ENCODE assay signal across 12 cellular contexts in genomic region chr19:17225051-17225450, GRCh38. TPM values are rescaled to one million over a fixed set of nuclear protein-coding genes. Genes with fewer than 3 reads are reported as not detected.
DNase-seq lines count a peak whose midpoint lies in the region; ATAC-seq and TF ChIP-seq lines count a peak whose summit lies in the region.
"Had no signal": no experiment of that assay in that cellular context is flagged by ENCODE, and none has a peak within 500 bp of the region (broad histone marks: within the 10 kb centered on the region; RNA-seq: fewer than 3 reads in every experiment).

No MANE protein-coding gene starts in this region.

- no peak for TF ChIP-seq POLR2A in suprapubic skin (IDR thresholded peaks at IDR 0.05)

- TF ChIP-seq EP300 in suprapubic skin (IDR thresholded peaks at IDR 0.05): no peak

- no peaks in the 10 kb centered on the region for H3K9me3 Mint-ChIP-seq in MCF 10A (ENCODE audit: unreplicated experiment)
- H3K9me3 Mint-ChIP-seq in endodermal cell: no peaks in the 10 kb centered on the region
- no peaks in the 10 kb centered on the region for H3K9me3 Mint-ChIP-seq in stimulated activated naive B cell treated with anti-CD40 and anti-IgM and Interleukin-4, amounts not matched to agents 10 μg/mL and 1 μg/mL and 100 μg/mL, for 72 hours

- H3K4me2 ChIP-seq in mammary epithelial cell (ENCODE audit: insufficient read depth, low read depth, low read length) (no peak overlapping the region), OCI-LY7 (ENCODE audit: low read length) (peak overlapping the region; percentile 67; the same call in 1 of the 2 replicates)

- BruUV-seq in MCF 10A (replicated peaks; lab: Mats Ljungman, UMichigan) (no TSS peak), mammary epithelial cell (replicated peaks; lab: Mats Ljungman, UMichigan) (no TSS peak), OCI-LY7 (replicated peaks; lab: Mats Ljungman, UMichigan) (no TSS peak)

- CTCF ChIA-PET in MCF 10A (lab: Yijun Ruan, JAX): interaction anchor here (0.7 kb wide), 1 partner anchor 9 kb away, joined by 3 read pairs; no protein-coding TSS in a partner anchor
- CTCF ChIA-PET in mammary epithelial cell (lab: Charles Lee; ENCODE audit: low non-redundant PET): no interaction called here
- CTCF ChIA-PET in OCI-LY7 (lab: Charles Lee; ENCODE audit: unreplicated experiment): no interaction called here

- in situ Hi-C loops in mammary epithelial cell (cut with MboI; ENCODE audit: low sequenced_read_pairs in 2 of 2): no loop called here

- no peak overlapping the region for H3K4me3 ChIP-seq in mammary epithelial cell (replicated peaks in 1 of 3; ENCODE audit: insufficient read depth in 1 of 3, low read depth in 2 of 3, low read length in 3 of 3)
- no peak overlapping the region for H3K4me3 ChIP-seq in OCI-LY7 (ENCODE audit: low read depth, low read length, poor library complexity, severe bottlenecking)
- H3K4me3 ChIP-seq in endodermal cell (ENCODE audit: low read length): no peak overlapping the region
- H3K4me3 ChIP-seq in suprapubic skin: no peak overlapping the region

- no peaks in the 10 kb centered on the region for H3K4me1 Mint-ChIP-seq in MCF 10A (ENCODE audit: insufficient read depth, unreplicated experiment)
- no peaks in the 10 kb centered on the region for H3K4me1 Mint-ChIP-seq in endodermal cell
- peaks cover 4 to 12% of the 10 kb centered on the region in 2 donors for H3K4me1 Mint-ChIP-seq in stimulated activated naive B cell treated with anti-CD40 and anti-IgM and Interleukin-4, amounts not matched to agents 10 μg/mL and 1 μg/mL and 100 μg/mL, for 72 hours

- no peaks in the 10 kb centered on the region for H4K20me1 ChIP-seq in mammary epithelial cell (ENCODE audit: insufficient read depth, low read length)
- no peaks in the 10 kb centered on the region for H4K20me1 ChIP-seq in OCI-LY7 (ENCODE audit: insufficient read depth, low read length)

- H3K79me2 ChIP-seq in mammary epithelial cell (ENCODE audit: insufficient read depth, low read length) (no peaks in the 10 kb centered on the region), OCI-LY7 (ENCODE audit: insufficient read depth, low read depth, low read length) (peaks cover 4% of the 10 kb centered on the region; the same call in 1 of the 2 replicates)

- peak overlapping the region; percentile 93 for H3K4me3 Mint-ChIP-seq in MCF 10A (ENCODE audit: unreplicated experiment)
- peak overlapping the region; percentile 71 for H3K4me3 Mint-ChIP-seq in endodermal cell
- H3K4me3 Mint-ChIP-seq in stimulated activated naive B cell treated with anti-CD40 and anti-IgM and Interleukin-4, amounts not matched to agents 10 μg/mL and 1 μg/mL and 100 μg/mL, for 72 hours: peak overlapping the region; percentile 36 to 89

- no peaks in the 10 kb centered on the region for H3K36me3 ChIP-seq in mammary epithelial cell (ENCODE audit: insufficient read depth, low read length)
- H3K36me3 ChIP-seq in OCI-LY7 (ENCODE audit: insufficient read depth, low read length): peaks cover 15% of the 10 kb centered on the region
- H3K36me3 ChIP-seq in endodermal cell (ENCODE audit: control insufficient read depth, insufficient read depth, low read length): no peaks in the 10 kb centered on the region
- peaks cover 3% of the 10 kb centered on the region for H3K36me3 ChIP-seq in suprapubic skin

- H3K36me3 Mint-ChIP-seq in MCF 10A (ENCODE audit: insufficient read depth, unreplicated experiment) (peaks cover 5% of the 10 kb centered on the region), endodermal cell (ENCODE audit: low read depth) (peaks cover 4% of the 10 kb centered on the region)
- H3K36me3 Mint-ChIP-seq in stimulated activated naive B cell treated with anti-CD40 and anti-IgM and Interleukin-4, amounts not matched to agents 10 μg/mL and 1 μg/mL and 100 μg/mL, for 72 hours: peaks cover 13 to 18% of the 10 kb centered on the region in 2 donors

- DNase-seq in MCF 10A (ENCODE audit: unreplicated experiment) (no peak), mammary epithelial cell (no peak), OCI-LY7 (ENCODE audit: low spot score) (no peak), endodermal cell (no peak), NCI-H187 treated with DMSO at 0.1 percent for 48 hours (lab: John Stamatoyannopoulos, UW) (no peak), suprapubic skin (ENCODE audit: low spot score in 2 of 2) (no peak)
- DNase-seq in stimulated activated naive B cell treated with anti-CD40 and anti-IgM and Interleukin-4, amounts not matched to agents 10 μg/mL and 1 μg/mL and 100 μg/mL, for 72 hours: no peak
- DNase-seq: mesendoderm, NCI-H1105 treated with DMSO at 0.1 percent for 48 hours, NCI-H446, WERI-Rb-1 had no signal

- POLR2A ChIA-PET in MCF 10A (lab: Yijun Ruan, JAX): interaction anchor here (1.7 to 3.5 kb wide), 5 partner anchors 10 to 42 kb away, joined by 3 to 36 read pairs (median 34); partner anchors contain the start of genes BABAM1 and USE1
- POLR2A ChIA-PET in OCI-LY7 (lab: Charles Lee): no interaction called here

- H3K9me3 ChIP-seq in mammary epithelial cell (replicated peaks; ENCODE audit: insufficient read depth, low read length) (no peaks in the 10 kb centered on the region), OCI-LY7 (ENCODE audit: low read length) (no peaks in the 10 kb centered on the region), endodermal cell (ENCODE audit: control insufficient read depth, low read length) (no peaks in the 10 kb centered on the region), suprapubic skin (no peaks in the 10 kb centered on the region)

- no peak overlapping the region for H2AFZ ChIP-seq in mammary epithelial cell (ENCODE audit: low read depth, low read length)
- peak overlapping the region; percentile 87; the same call in 1 of the 2 replicates for H2AFZ ChIP-seq in OCI-LY7 (ENCODE audit: low read length)

- no peak for TF ChIP-seq CTCF in MCF 10A (IDR thresholded peaks at IDR 0.05; ENCODE audit: unreplicated experiment)
- TF ChIP-seq CTCF in mammary epithelial cell (conservative IDR thresholded peaks at IDR 0.05 in 1 of 2, IDR thresholded peaks at IDR 0.05 in 1 of 2; ENCODE audit: extremely low read depth in 1 of 2, insufficient read depth in 1 of 2, low read depth in 1 of 2, low read length in 2 of 2): no peak
- no peak for TF ChIP-seq CTCF in OCI-LY7 (conservative IDR thresholded peaks at IDR 0.05; ENCODE audit: low read length)
- no peak for TF ChIP-seq CTCF in endodermal cell (conservative IDR thresholded peaks at IDR 0.05)
- TF ChIP-seq CTCF in suprapubic skin (IDR thresholded peaks at IDR 0.05): no peak

- ATAC-seq in stimulated activated naive B cell treated with anti-CD40 and anti-IgM and Interleukin-4, amounts not matched to agents 10 μg/mL and 1 μg/mL and 100 μg/mL, for 72 hours (replicated peaks): no peak
- ATAC-seq in GM21381 (IDR thresholded peaks at IDR 0.05; ENCODE audit: unreplicated experiment): no peak

- no peaks in the 10 kb centered on the region for H3K27me3 ChIP-seq in mammary epithelial cell (ENCODE audit: insufficient read depth, low read length)
- H3K27me3 ChIP-seq in endodermal cell (ENCODE audit: control insufficient read depth, insufficient read depth, low read length, poor library complexity, severe bottlenecking): no peaks in the 10 kb centered on the region
- no peaks in the 10 kb centered on the region for H3K27me3 ChIP-seq in suprapubic skin

- no peak overlapping the region for H3K27ac Mint-ChIP-seq in MCF 10A (ENCODE audit: low read depth, unreplicated experiment)
- no peak overlapping the region for H3K27ac Mint-ChIP-seq in endodermal cell
- peak overlapping the region; percentile 77 for H3K27ac Mint-ChIP-seq in stimulated activated naive B cell treated with anti-CD40 and anti-IgM and Interleukin-4, amounts not matched to agents 10 μg/mL and 1 μg/mL and 100 μg/mL, for 72 hours

- intact Hi-C loops in MCF 10A (cut with micrococcal nuclease) (loop anchor here (10.0 kb wide), 1 partner anchor 150 kb away; the partner anchor contains the start of genes HAUS8 and MYO9B), mammary epithelial cell (cut with micrococcal nuclease) (no loop called here), OCI-LY7 (cut with micrococcal nuclease; ENCODE audit: unreplicated experiment) (no loop called here)

- H3K9me2 ChIP-seq in OCI-LY7 (ENCODE audit: insufficient read depth, low read length): no peaks in the 10 kb centered on the region

- H3K27ac ChIP-seq in mammary epithelial cell (ENCODE audit: insufficient read depth, low read depth, low read length) (no peak overlapping the region), OCI-LY7 (ENCODE audit: low read depth, low read length, poor library complexity, severe bottlenecking) (no peak overlapping the region), endodermal cell (ENCODE audit: low read depth, low read length) (no peak overlapping the region), suprapubic skin (no peak overlapping the region)

- H3K9ac ChIP-seq in mammary epithelial cell (ENCODE audit: insufficient read depth, low read length): no peak overlapping the region
- no peak overlapping the region for H3K9ac ChIP-seq in endodermal cell (ENCODE audit: extremely low read depth, low read length, poor library complexity, severe bottlenecking)

- dilution Hi-C loops in mammary epithelial cell (cut with HindIII; ENCODE audit: low sequenced_read_pairs): no loop called here

- 90% methylated on average over 2 of the region's 10 CpGs for WGBS in mammary epithelial cell (ENCODE audit: low coverage, missing lambda C conversion rate)
- 90 to 96% methylated on average over 8 to 9 of the region's 10 CpGs for WGBS in endodermal cell (ENCODE audit: insufficient coverage in 1 of 2, insufficient read length in 1 of 2), 2 experiments
- WGBS in suprapubic skin: 82% methylated on average over 10 of the region's 10 CpGs

- H3K27me3 Mint-ChIP-seq in MCF 10A (ENCODE audit: insufficient read depth, unreplicated experiment) (no peaks in the 10 kb centered on the region), endodermal cell (ENCODE audit: insufficient read depth) (no peaks in the 10 kb centered on the region)
- H3K27me3 Mint-ChIP-seq in stimulated activated naive B cell treated with anti-CD40 and anti-IgM and Interleukin-4, amounts not matched to agents 10 μg/mL and 1 μg/mL and 100 μg/mL, for 72 hours: no peaks in the 10 kb centered on the region

- H3K4me1 ChIP-seq in mammary epithelial cell (ENCODE audit: insufficient read depth, low read length): peaks cover 14% of the 10 kb centered on the region
- peaks cover 25% of the 10 kb centered on the region for H3K4me1 ChIP-seq in OCI-LY7 (ENCODE audit: insufficient read depth, low read length, poor library complexity, severe bottlenecking)
- H3K4me1 ChIP-seq in endodermal cell (ENCODE audit: control insufficient read depth, insufficient read depth, low read length): no peaks in the 10 kb centered on the region
- H3K4me1 ChIP-seq in suprapubic skin: peaks cover 29% of the 10 kb centered on the region

RNA-seq across cellular contexts. Expression of gene OCEL1, which starts 1.0 kb away (rescaled TPM):
- 13.7 and 14.3 TPM in 2 replicates for total RNA-seq in MCF 10A (2022)
- total RNA-seq in mammary epithelial cell: 10 to 100 TPM in 1 of 2 donors, 1 to 10 TPM in 1; 2.5 to 16.0 TPM
- polyA plus RNA-seq in mammary epithelial cell: 6.1 TPM
- polyA minus RNA-seq in mammary epithelial cell: 9.7 TPM
- 5.9 and 10.2 TPM in 2 replicates for total RNA-seq in OCI-LY7 (2014; rRNA removed; shearing (Covaris generic))
- total RNA-seq in OCI-LY7 (2022): 29.5 and 38.8 TPM in 2 replicates
- total RNA-seq in endodermal cell: 10 to 100 TPM; 23.1 to 29.1 TPM
- 16.5 TPM for polyA plus RNA-seq in endodermal cell (2013, experiment 1 of 2)
- 15.0 TPM for polyA plus RNA-seq in endodermal cell (2013, experiment 2 of 2)
- total RNA-seq in suprapubic skin: 1 to 10 TPM; 2.7 to 9.7 (median 4.8) TPM

RNA-seq across cellular contexts. Expression of gene USE1, which starts 9.9 kb away (rescaled TPM):
- total RNA-seq in MCF 10A (2022) (29.9 and 47.9 TPM in 2 replicates), mammary epithelial cell (10 to 100 TPM; 18.4 to 24.0 TPM), OCI-LY7 (2022) (25.4 and 28.6 TPM in 2 replicates), endodermal cell (10 to 100 TPM; 17.4 to 18.4 TPM), suprapubic skin (10 to 100 TPM; 17.3 to 25.2 (median 21.6) TPM)
- polyA plus RNA-seq in mammary epithelial cell: 24.2 TPM
- 2.3 TPM for polyA minus RNA-seq in mammary epithelial cell
- 31.2 TPM in 2 replicates for total RNA-seq in OCI-LY7 (2014; rRNA removed; shearing (Covaris generic))
- 20.4 TPM for polyA plus RNA-seq in endodermal cell (2013, experiment 1 of 2)
- 16.8 TPM for polyA plus RNA-seq in endodermal cell (2013, experiment 2 of 2)

RNA-seq across cellular contexts. Expression of gene NR2F6, which starts 20.7 kb away (rescaled TPM):
- 32.8 and 36.3 TPM in 2 replicates for total RNA-seq in MCF 10A (2022)
- total RNA-seq in mammary epithelial cell: 10 to 100 TPM; 41.1 to 48.8 TPM
- 25.3 TPM for polyA plus RNA-seq in mammary epithelial cell
- 15.9 TPM for polyA minus RNA-seq in mammary epithelial cell
- 31.0 and 39.2 TPM in 2 replicates for total RNA-seq in OCI-LY7 (2014; rRNA removed; shearing (Covaris generic))
- 30.0 and 33.1 TPM in 2 replicates for total RNA-seq in OCI-LY7 (2022)
- 100 to 1,000 TPM; 103 to 107 TPM for total RNA-seq in endodermal cell
- polyA plus RNA-seq in endodermal cell (2013, experiment 1 of 2): 59.2 TPM
- polyA plus RNA-seq in endodermal cell (2013, experiment 2 of 2): 54.2 TPM
- total RNA-seq in suprapubic skin: 10 to 100 TPM; 25.8 to 79.3 (median 54.8) TPM

RNA-seq across cellular contexts. Expression of gene USHBP1, which starts 39.5 kb away (rescaled TPM):
- total RNA-seq in MCF 10A (2022) (not detected in 2 replicates), mammary epithelial cell (not detected), OCI-LY7 (2022) (6.5 and 7.6 TPM in 2 replicates), endodermal cell (1 to 10 TPM; 3.8 to 6.2 TPM), suprapubic skin (1 to 10 TPM; 1.2 to 8.4 (median 2.1) TPM)
- polyA plus RNA-seq in mammary epithelial cell: not detected
- not detected for polyA minus RNA-seq in mammary epithelial cell
- total RNA-seq in OCI-LY7 (2014; rRNA removed; shearing (Covaris generic)): 2.4 and 3.1 TPM in 2 replicates
- polyA plus RNA-seq in endodermal cell (2013, experiment 1 of 2): 1.2 TPM
- polyA plus RNA-seq in endodermal cell (2013, experiment 2 of 2): 1.2 TPM

RNA-seq across cellular contexts. Expression of gene BABAM1, which starts 42.2 kb away (rescaled TPM):
- 96.1 and 104 TPM in 2 replicates for total RNA-seq in MCF 10A (2022)
- 10 to 100 TPM; 59.0 to 70.7 TPM for total RNA-seq in mammary epithelial cell
- 94.5 TPM for polyA plus RNA-seq in mammary epithelial cell
- polyA minus RNA-seq in mammary epithelial cell: 26.3 TPM
- total RNA-seq in OCI-LY7 (2014; rRNA removed; shearing (Covaris generic)): 79.0 and 79.7 TPM in 2 replicates
- total RNA-seq in OCI-LY7 (2022): 107 and 118 TPM in 2 replicates
- total RNA-seq in endodermal cell: 100 to 1,000 TPM; 136 to 151 TPM
- polyA plus RNA-seq in endodermal cell (2013, experiment 1 of 2): 92.0 TPM
- 81.9 TPM for polyA plus RNA-seq in endodermal cell (2013, experiment 2 of 2)
- 10 to 100 TPM; 54.6 to 66.8 (median 63.7) TPM for total RNA-seq in suprapubic skin
